In the genomic region with DNA sequence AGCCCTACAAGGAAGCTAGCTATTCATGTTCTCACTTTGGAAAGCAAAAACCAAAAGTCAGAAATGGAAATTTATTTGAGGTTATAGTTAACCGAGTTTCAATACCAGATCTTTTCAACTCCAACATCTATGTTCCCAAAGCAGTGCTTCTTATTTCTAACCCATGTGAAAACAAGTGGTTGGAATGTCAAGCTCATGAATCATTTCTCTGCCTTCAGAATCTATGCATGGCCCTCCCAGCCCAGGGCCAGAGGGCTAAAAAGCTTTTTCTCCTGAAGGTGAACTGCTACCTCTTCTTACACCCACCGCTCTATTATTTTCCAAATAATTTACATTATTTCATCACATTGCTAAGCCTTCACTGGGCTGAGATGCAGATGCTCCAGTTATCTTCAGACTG, we compare ENCODE assay signal across 18 cellular contexts.
DNase-seq lines count a peak whose midpoint lies in the region; TF ChIP-seq lines count a peak whose summit lies in the region.
"Had no signal": no experiment of that assay in that cellular context is flagged by ENCODE, and none has a peak within 500 bp of the region (broad histone marks: within the 10 kb centered on the region; RNA-seq: fewer than 3 reads in every experiment).

No MANE protein-coding gene starts in this region.

- POLR2A ChIA-PET in RWPE1 (lab: Yijun Ruan, JAX; ENCODE audit: low non-redundant PET) = no interaction called here

- H3K4me1 ChIP-seq in mesendoderm (ENCODE audit: control insufficient read depth, low read depth, low read length) = no peaks in the 10 kb centered on the region
- H3K4me1 ChIP-seq: BE2C had no signal

- no peak overlapping the region for H3K56ac ChIP-seq in mesendoderm (ENCODE audit: low read length)

- no peak overlapping the region for H4K8ac ChIP-seq in mesendoderm (ENCODE audit: low read depth, low read length)

- no peak overlapping the region for H4K5ac ChIP-seq in mesendoderm (ENCODE audit: low read length)

- H3K18ac ChIP-seq in mesendoderm (ENCODE audit: low read length) = no peak overlapping the region

- H2AK5ac ChIP-seq in mesendoderm (ENCODE audit: low read length) = no peak overlapping the region

- DNase-seq in RWPE1 (ENCODE audit: low spot score) (peak; percentile 8), choroid plexus epithelial cell (ENCODE audit: low read depth) (peak; percentile 54), mesendoderm (peak; percentile 33), CD14-positive monocyte (ENCODE audit: low spot score) (no peak), KG1 (lab: John Stamatoyannopoulos, UW) (no peak), HuH-7.5 (ENCODE audit: low spot score) (no peak), GM13976 (ENCODE audit: low spot score) (no peak)
- DNase-seq: BE2C; CD8-positive, alpha-beta T cell; DND-41; GOT3; KBM-7; MM.1S; NCI-H1105; NCI-H187 treated with DMSO at 0.1 percent for 48 hours; NCI-H446 treated with DMSO at 0.1 percent for 48 hours; SHP77 treated with DMSO at 0.1 percent for 48 hours had no signal

- in situ Hi-C loops in GM13976 (cut with MboI; ENCODE audit: low sequenced_read_pairs, unreplicated experiment) = no loop called here

- no peaks in the 10 kb centered on the region for H3K79me1 ChIP-seq in mesendoderm (ENCODE audit: low read length)

- H3K4me3 ChIP-seq in choroid plexus epithelial cell (ENCODE audit: low read depth, low read length) (no peak overlapping the region), mesendoderm (ENCODE audit: low read length) (no peak overlapping the region)

- peaks cover 0 to 14% (median 7%) of the 10 kb centered on the region in 7 donors for H3K9me3 Mint-ChIP-seq in CD14-positive monocyte

- no peaks in the 10 kb centered on the region for H3K4me1 Mint-ChIP-seq in CD14-positive monocyte

- H3K23ac ChIP-seq in mesendoderm (ENCODE audit: low read length) = no peak overlapping the region

- CTCF ChIA-PET in RWPE1 (lab: Yijun Ruan, JAX) = interaction anchor here (0.8 kb wide), 1 partner anchor 362 kb away, joined by 3 read pairs; no protein-coding TSS in a partner anchor

- no peak for TF ChIP-seq CTCF in RWPE1 (conservative IDR thresholded peaks at IDR 0.05; ENCODE audit: low read depth)
- TF ChIP-seq CTCF in choroid plexus epithelial cell (conservative IDR thresholded peaks at IDR 0.05; ENCODE audit: low read depth, low read length) = no peak
- TF ChIP-seq CTCF in CD14-positive monocyte (IDR thresholded peaks at IDR 0.05) = no peak
- TF ChIP-seq CTCF in GM13976 (IDR thresholded peaks at IDR 0.05; ENCODE audit: borderline replicate concordance, control extremely low read depth, extremely low read depth, insufficient read depth, missing control alignments) = no peak

- H3K4me2 ChIP-seq in mesendoderm (ENCODE audit: low read length) = no peak overlapping the region

- intact Hi-C loops in CD14-positive monocyte (cut with micrococcal nuclease) = no loop called here

- no CpG with 5 or more reads among the region's 2 CpGs for WGBS in mesendoderm (ENCODE audit: extremely low coverage, insufficient coverage, low lambda C conversion rate)

- H3K4ac ChIP-seq in mesendoderm (ENCODE audit: low read depth, low read length) = no peak overlapping the region

- no peak overlapping the region for H2BK120ac ChIP-seq in mesendoderm (ENCODE audit: low read depth, low read length)

- no peaks in the 10 kb centered on the region for H3K79me2 ChIP-seq in mesendoderm (ENCODE audit: control insufficient read depth, insufficient read depth, low read length)

- H3K9ac ChIP-seq in mesendoderm (ENCODE audit: low read length) = no peak overlapping the region

- H2BK15ac ChIP-seq in mesendoderm (replicated peaks; ENCODE audit: low read depth) = no peak overlapping the region

- H3K27me3 Mint-ChIP-seq in CD14-positive monocyte (ENCODE audit: low read depth in 3 of 3) = peaks cover 9 to 15% (median 11%) of the 10 kb centered on the region in 3 donors

- H3K36me3 ChIP-seq in mesendoderm (ENCODE audit: control insufficient read depth, insufficient read depth, low read length) = no peaks in the 10 kb centered on the region
- H3K36me3 ChIP-seq: BE2C had no signal

- H2BK5ac ChIP-seq in mesendoderm (ENCODE audit: low read length) = no peak overlapping the region

- no peak overlapping the region for H3K4me3 Mint-ChIP-seq in CD14-positive monocyte
- H3K4me3 Mint-ChIP-seq: CD8-positive, alpha-beta T cell had no signal

- H3K27ac ChIP-seq in RWPE1 (no peak overlapping the region), mesendoderm (ENCODE audit: low read depth, low read length) (no peak overlapping the region)
- H3K27ac ChIP-seq: HL-60 had no signal

- H3K36me3 Mint-ChIP-seq in CD14-positive monocyte = no peaks in the 10 kb centered on the region
- H3K36me3 Mint-ChIP-seq: CD8-positive, alpha-beta T cell had no signal

- H3K27ac Mint-ChIP-seq in CD14-positive monocyte = no peak overlapping the region
- H3K27ac Mint-ChIP-seq: CD8-positive, alpha-beta T cell had no signal

- no peaks in the 10 kb centered on the region for H3K27me3 ChIP-seq in mesendoderm (ENCODE audit: insufficient read depth, low read length, poor library complexity)
- H3K27me3 ChIP-seq: BE2C had no signal

Comparison
In these comparisons a context has a peak if more than half of its experiments do, and no peak if none do; other contexts are left out.
1. DNase-seq: peak in RWPE1 (single experiment), choroid plexus epithelial cell (single experiment) and mesendoderm (single experiment); none in CD14-positive monocyte (single experiment), KG1 (single experiment), HuH-7.5 (single experiment) and GM13976 (single experiment).